In the genomic region with DNA sequence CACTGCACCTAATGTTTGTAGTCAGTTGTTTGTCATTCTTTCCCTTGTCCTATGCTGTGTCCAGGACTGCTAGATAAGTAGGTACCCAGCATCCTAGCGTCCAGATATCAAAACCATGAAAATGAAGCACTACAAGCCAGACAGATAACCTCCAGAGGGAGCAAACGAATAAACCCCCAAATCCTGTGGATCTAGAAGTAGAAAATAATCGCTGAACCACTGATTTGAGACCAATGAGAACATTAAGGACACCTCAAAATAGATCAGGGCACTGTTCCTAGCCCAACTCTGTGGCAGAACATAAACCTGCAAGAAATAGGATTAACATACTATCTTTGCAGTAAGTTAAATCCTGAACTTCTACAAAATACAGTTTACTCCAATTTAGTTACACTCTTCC, we compare ENCODE assay signal across 1 cellular context.
TF ChIP-seq lines count a peak whose summit lies in the region.

No MANE protein-coding gene starts in this region.

TF ChIP-seq in GM12878, 131 proteins besides CTCF, POLR2A, EP300 and RAD21:
- no peak for TF ChIP-seq ASH2L (IDR thresholded peaks at IDR 0.05; ENCODE audit: borderline replicate concordance, low read depth)
- no peak for TF ChIP-seq CREM (IDR thresholded peaks at IDR 0.05; ENCODE audit: low read depth)
- TF ChIP-seq, protein P1, sequence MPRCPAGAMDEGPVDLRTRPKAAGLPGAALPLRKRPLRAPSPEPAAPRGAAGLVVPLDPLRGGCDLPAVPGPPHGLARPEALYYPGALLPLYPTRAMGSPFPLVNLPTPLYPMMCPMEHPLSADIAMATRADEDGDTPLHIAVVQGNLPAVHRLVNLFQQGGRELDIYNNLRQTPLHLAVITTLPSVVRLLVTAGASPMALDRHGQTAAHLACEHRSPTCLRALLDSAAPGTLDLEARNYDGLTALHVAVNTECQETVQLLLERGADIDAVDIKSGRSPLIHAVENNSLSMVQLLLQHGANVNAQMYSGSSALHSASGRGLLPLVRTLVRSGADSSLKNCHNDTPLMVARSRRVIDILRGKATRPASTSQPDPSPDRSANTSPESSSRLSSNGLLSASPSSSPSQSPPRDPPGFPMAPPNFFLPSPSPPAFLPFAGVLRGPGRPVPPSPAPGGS (IDR thresholded peaks at IDR 0.05; ENCODE audit: borderline replicate concordance, insufficient read depth, low read depth, low read length, poor library complexity, severe bottlenecking): no peak
